In the genomic region with DNA sequence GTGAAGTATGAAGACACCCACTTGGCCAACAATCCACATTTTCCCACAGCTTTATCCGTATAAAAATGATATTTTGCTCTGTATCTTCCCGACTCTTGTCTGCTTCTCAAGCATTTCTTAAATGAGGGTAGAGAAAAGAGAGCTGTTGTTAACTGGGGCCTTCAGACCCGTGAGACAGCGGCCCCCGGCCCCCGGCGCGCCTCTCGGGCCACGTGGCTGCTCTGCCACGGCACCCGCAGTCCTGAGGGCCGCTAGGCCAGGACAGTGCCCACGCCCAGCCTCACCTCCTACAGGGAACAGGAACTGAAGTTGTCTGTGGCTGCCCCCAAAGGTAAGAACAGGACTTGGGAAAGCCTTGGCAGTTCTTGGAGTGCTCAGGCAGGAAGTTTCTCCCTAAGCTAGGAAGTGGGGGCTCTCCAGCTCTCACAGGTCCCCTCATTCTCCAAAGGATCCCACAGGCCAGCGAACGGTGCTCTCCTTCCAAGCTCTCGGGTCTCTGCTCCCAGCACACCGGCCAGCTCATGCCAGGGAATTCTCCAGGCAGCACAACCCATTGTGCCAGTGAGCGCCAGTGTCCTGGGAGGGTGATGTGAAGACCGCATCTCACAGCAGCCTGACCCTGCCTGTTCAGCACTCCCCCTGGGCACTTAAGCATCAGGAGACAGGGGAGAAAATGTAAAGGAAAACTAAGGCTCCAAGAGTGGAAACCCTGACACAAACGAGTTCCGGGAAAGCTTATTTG, we compare ENCODE assay signal across 16 cellular contexts.
DNase-seq lines count a peak whose midpoint lies in the region; ATAC-seq and TF ChIP-seq lines count a peak whose summit lies in the region.
"Had no signal": no experiment of that assay in that cellular context is flagged by ENCODE, and none has a peak within 500 bp of the region (broad histone marks: within the 10 kb centered on the region; RNA-seq: fewer than 3 reads in every experiment).

No MANE protein-coding gene starts in this region.

- CTCF ChIA-PET in SK-N-SH (lab: Yijun Ruan, JAX), result interaction anchor here (1.0 kb wide), 1 partner anchor 88 kb away, joined by 3 read pairs; no protein-coding TSS in a partner anchor

- H3K79me1 ChIP-seq in neuronal stem cell (ENCODE audit: low read depth, low read length), result no peaks in the 10 kb centered on the region

- peaks cover 7% of the 10 kb centered on the region for H3K9me3 Mint-ChIP-seq in chondrocyte (ENCODE audit: low read depth)

- no peak overlapping the region for H2BK15ac ChIP-seq in neuronal stem cell (ENCODE audit: low read length)

- H3K9me3 ChIP-seq in SK-N-SH, result no peaks in the 10 kb centered on the region
- no peaks in the 10 kb centered on the region for H3K9me3 ChIP-seq in neuronal stem cell (replicated peaks in 1 of 2; ENCODE audit: control insufficient read depth in 2 of 2, insufficient read depth in 1 of 2, low read depth in 1 of 2, low read length in 2 of 2)
- H3K9me3 ChIP-seq: BLaER1, Caco-2, HAP-1 had no signal

- H3K4ac ChIP-seq in neuronal stem cell (ENCODE audit: low read length), result no peak overlapping the region

- no peak for TF ChIP-seq RAD21 in SK-N-SH (IDR thresholded peaks at IDR 0.05; ENCODE audit: low read length)

- no peaks in the 10 kb centered on the region for H3K27me3 Mint-ChIP-seq in chondrocyte (ENCODE audit: low read depth)

- ATAC-seq in SK-N-SH treated with all-trans-retinoic acid at 6 μM for 48 hours (no peak), GM18861 (IDR thresholded peaks at IDR 0.05; ENCODE audit: unreplicated experiment) (no peak)

- H2AK5ac ChIP-seq in neuronal stem cell (ENCODE audit: low read depth, low read length), result no peak overlapping the region

- H4K91ac ChIP-seq in neuronal stem cell (ENCODE audit: low read depth, low read length, poor library complexity), result peak overlapping the region; percentile 23

- no peaks in the 10 kb centered on the region for H4K20me1 ChIP-seq in SK-N-SH (ENCODE audit: insufficient read depth)
- H4K20me1 ChIP-seq: BLaER1 had no signal

- no peak for TF ChIP-seq EP300 in SK-N-SH (IDR thresholded peaks at IDR 0.05; ENCODE audit: borderline replicate concordance in 1 of 2, low read depth in 1 of 2, low read length in 1 of 2)

- peaks cover 29% of the 10 kb centered on the region for H3K4me1 Mint-ChIP-seq in chondrocyte (ENCODE audit: low read depth)
- H3K4me1 Mint-ChIP-seq: CD8-positive, alpha-beta memory T cell had no signal

- H3K4me3 ChIP-seq in SK-N-SH (ENCODE audit: low read depth in 2 of 2, low read length in 1 of 2), result no peak overlapping the region
- no peak overlapping the region for H3K4me3 ChIP-seq in neuronal stem cell (ENCODE audit: low read length in 2 of 2)
- H3K4me3 ChIP-seq: BLaER1, GM23248, HAP-1 had no signal

- no peak overlapping the region for H2BK5ac ChIP-seq in neuronal stem cell (ENCODE audit: low read length)

- TF ChIP-seq CTCF in SK-N-SH (IDR thresholded peaks at IDR 0.05) (no peak), chondrocyte (IDR thresholded peaks at IDR 0.05) (no peak)

- peaks cover 2% of the 10 kb centered on the region for H3K36me3 Mint-ChIP-seq in chondrocyte (ENCODE audit: low read depth)
- H3K36me3 Mint-ChIP-seq: CD8-positive, alpha-beta memory T cell had no signal

- H3K27ac Mint-ChIP-seq in chondrocyte (ENCODE audit: unreplicated experiment), result peak overlapping the region; percentile 83
- H3K27ac Mint-ChIP-seq: CD8-positive, alpha-beta memory T cell had no signal

- DNase-seq in SK-N-SH, result no peak
- no peak for DNase-seq in chondrocyte (ENCODE audit: low spot score)
- DNase-seq in neuronal stem cell (ENCODE audit: low spot score), result no peak
- no peak for DNase-seq in NCI-H2171 treated with DMSO at 0.1 percent for 48 hours (lab: John Stamatoyannopoulos, UW)
- DNase-seq in NCI-H2227 (lab: John Stamatoyannopoulos, UW; ENCODE audit: unreplicated experiment), result no peak
- DNase-seq: AML-193; Caco-2; CD8-positive, alpha-beta memory T cell; DND-41; GF-D8 had no signal

- H3K9ac ChIP-seq in SK-N-SH (no peak overlapping the region), neuronal stem cell (ENCODE audit: low read depth, low read length, poor library complexity) (no peak overlapping the region)
- H3K9ac ChIP-seq: BLaER1, GM23248 had no signal

- no peaks in the 10 kb centered on the region for H3K79me2 ChIP-seq in SK-N-SH (ENCODE audit: insufficient read depth)

- no peak overlapping the region for H3K27ac ChIP-seq in SK-N-SH (ENCODE audit: low read depth in 2 of 2, low read length in 1 of 2)
- H3K27ac ChIP-seq in neuronal stem cell (replicated peaks; ENCODE audit: low read length), result no peak overlapping the region
- H3K27ac ChIP-seq: 22Rv1, BLaER1, GM23248 had no signal

- no peak overlapping the region for H3K23ac ChIP-seq in neuronal stem cell (ENCODE audit: low read depth, low read length, poor library complexity)

- no peaks in the 10 kb centered on the region for H3K9me2 ChIP-seq in SK-N-SH

- no peak overlapping the region for H3K14ac ChIP-seq in neuronal stem cell (ENCODE audit: low read length)

- WGBS in SK-N-SH (ENCODE audit: low lambda C conversion rate), result 49% methylated on average over 21 of the region's 22 CpGs
- no CpG with 5 or more reads among the region's 22 CpGs for WGBS in neuronal stem cell (ENCODE audit: extremely low coverage in 2 of 2, insufficient read length in 2 of 2, insufficient replicate concordance in 1 of 2), 2 donors

- H3K4me1 ChIP-seq in SK-N-SH (ENCODE audit: control insufficient read depth in 1 of 2, insufficient read depth in 2 of 2, low read depth in 1 of 2, low read length in 1 of 2) (peaks cover 0 to 8% of the 10 kb centered on the region in 2 experiments; a peak in 1 of 4 replicates), neuronal stem cell (ENCODE audit: control insufficient read depth in 2 of 2, insufficient read depth in 1 of 2, low read depth in 1 of 2, low read length in 2 of 2) (no peaks in the 10 kb centered on the region)
- H3K4me1 ChIP-seq: BLaER1, Caco-2, HAP-1 had no signal

- H3K36me3 ChIP-seq in SK-N-SH (replicated peaks in 1 of 2; ENCODE audit: control insufficient read depth in 1 of 2, insufficient read depth in 2 of 2, low read length in 1 of 2) (no peaks in the 10 kb centered on the region), neuronal stem cell (replicated peaks in 1 of 2; ENCODE audit: control insufficient read depth in 2 of 2, insufficient read depth in 2 of 2, low read length in 2 of 2) (no peaks in the 10 kb centered on the region)
- H3K36me3 ChIP-seq: BLaER1, HAP-1 had no signal

- H2AFZ ChIP-seq in SK-N-SH (ENCODE audit: low read depth), result 0 out of 2 replicates have a peak overlapping the region, but pooled peaks have one; percentile 29
- no peak overlapping the region for H2AFZ ChIP-seq in neuronal stem cell (ENCODE audit: low read length)
- H2AFZ ChIP-seq: GM23248 had no signal

- H4K8ac ChIP-seq in neuronal stem cell (ENCODE audit: low read depth, low read length), result no peak overlapping the region

- peak overlapping the region; percentile 7 for H3K4me3 Mint-ChIP-seq in chondrocyte (ENCODE audit: unreplicated experiment)
- H3K4me3 Mint-ChIP-seq: CD8-positive, alpha-beta memory T cell had no signal

- H3F3A ChIP-seq in SK-N-SH (replicated peaks; ENCODE audit: insufficient read depth), result no peaks in the 10 kb centered on the region

- no peak overlapping the region for H2BK120ac ChIP-seq in neuronal stem cell (ENCODE audit: low read depth, low read length)

- H3K4me2 ChIP-seq in SK-N-SH (no peak overlapping the region), neuronal stem cell (ENCODE audit: insufficient read depth, low read length, poor library complexity, severe bottlenecking) (no peak overlapping the region)
- H3K4me2 ChIP-seq: BLaER1 had no signal

- POLR2A ChIA-PET in SK-N-SH (lab: Yijun Ruan, JAX), result no interaction called here

- H2BK12ac ChIP-seq in neuronal stem cell (ENCODE audit: low read length), result no peak overlapping the region

- H3K27me3 ChIP-seq in SK-N-SH (ENCODE audit: insufficient read depth) (no peaks in the 10 kb centered on the region), neuronal stem cell (ENCODE audit: control insufficient read depth in 3 of 3, insufficient read depth in 3 of 3, low read depth in 1 of 3, low read length in 3 of 3) (no peaks in the 10 kb centered on the region)
- H3K27me3 ChIP-seq: BLaER1 had no signal

- H3K18ac ChIP-seq in neuronal stem cell (ENCODE audit: low read length), result peak overlapping the region; percentile 16

TF ChIP-seq in SK-N-SH, 30 proteins besides CTCF, POLR2A, EP300 and RAD21 (continues in another document):
- TF ChIP-seq TEAD4 (IDR thresholded peaks at IDR 0.05; ENCODE audit: borderline replicate concordance, insufficient read depth), result no peak
- TF ChIP-seq ZBTB33 (IDR thresholded peaks at IDR 0.05; ENCODE audit: borderline replicate concordance, low read depth), result no peak

TF ChIP-seq in SK-N-SH treated with all-trans-retinoic acid at 6 μM for 48 hours, 23 proteins besides CTCF, POLR2A, EP300 and RAD21:
- no peak for TF ChIP-seq GLIS3 (CRISPR knock-in tag; IDR thresholded peaks at IDR 0.05)
- TF ChIP-seq ZNF8 (CRISPR knock-in tag; IDR thresholded peaks at IDR 0.05), result no peak
- TF ChIP-seq, protein P1, sequence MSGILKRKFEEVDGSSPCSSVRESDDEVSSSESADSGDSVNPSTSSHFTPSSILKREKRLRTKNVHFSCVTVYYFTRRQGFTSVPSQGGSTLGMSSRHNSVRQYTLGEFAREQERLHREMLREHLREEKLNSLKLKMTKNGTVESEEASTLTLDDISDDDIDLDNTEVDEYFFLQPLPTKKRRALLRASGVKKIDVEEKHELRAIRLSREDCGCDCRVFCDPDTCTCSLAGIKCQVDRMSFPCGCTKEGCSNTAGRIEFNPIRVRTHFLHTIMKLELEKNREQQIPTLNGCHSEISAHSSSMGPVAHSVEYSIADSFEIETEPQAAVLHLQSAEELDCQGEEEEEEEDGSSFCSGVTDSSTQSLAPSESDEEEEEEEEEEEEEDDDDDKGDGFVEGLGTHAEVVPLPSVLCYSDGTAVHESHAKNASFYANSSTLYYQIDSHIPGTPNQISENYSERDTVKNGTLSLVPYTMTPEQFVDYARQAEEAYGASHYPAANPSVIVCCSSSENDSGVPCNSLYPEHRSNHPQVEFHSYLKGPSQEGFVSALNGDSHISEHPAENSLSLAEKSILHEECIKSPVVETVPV (CRISPR knock-in tag; IDR thresholded peaks at IDR 0.05), result no peak
- TF ChIP-seq TOX (CRISPR knock-in tag; IDR thresholded peaks at IDR 0.05; ENCODE audit: borderline replicate concordance), result no peak
- TF ChIP-seq ESRRG (CRISPR knock-in tag; IDR thresholded peaks at IDR 0.05), result no peak
- TF ChIP-seq, protein P2, sequence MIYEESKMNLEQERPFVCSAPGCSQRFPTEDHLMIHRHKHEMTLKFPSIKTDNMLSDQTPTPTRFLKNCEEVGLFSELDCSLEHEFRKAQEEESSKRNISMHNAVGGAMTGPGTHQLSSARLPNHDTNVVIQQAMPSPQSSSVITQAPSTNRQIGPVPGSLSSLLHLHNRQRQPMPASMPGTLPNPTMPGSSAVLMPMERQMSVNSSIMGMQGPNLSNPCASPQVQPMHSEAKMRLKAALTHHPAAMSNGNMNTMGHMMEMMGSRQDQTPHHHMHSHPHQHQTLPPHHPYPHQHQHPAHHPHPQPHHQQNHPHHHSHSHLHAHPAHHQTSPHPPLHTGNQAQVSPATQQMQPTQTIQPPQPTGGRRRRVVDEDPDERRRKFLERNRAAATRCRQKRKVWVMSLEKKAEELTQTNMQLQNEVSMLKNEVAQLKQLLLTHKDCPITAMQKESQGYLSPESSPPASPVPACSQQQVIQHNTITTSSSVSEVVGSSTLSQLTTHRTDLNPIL (CRISPR knock-in tag; IDR thresholded peaks at IDR 0.05; ENCODE audit: low read depth), result no peak
